ENCODE assay signal across 8 cellular contexts in genomic region chr22:38705235-38706100, GRCh38. TPM values are rescaled to one million over a fixed set of nuclear protein-coding genes. Genes with fewer than 3 reads are reported as not detected.
DNase-seq lines count a peak whose midpoint lies in the region; ATAC-seq and TF ChIP-seq lines count a peak whose summit lies in the region.

GTPBP1 (plus strand) TSS chr22:38705944; CDS start chr22:38705956, 12 bp downstream.

- intact Hi-C loops in left colon (cut with DNase I, micrococcal nuclease), result no loop called here

- H3K4me2 ChIP-seq in BLaER1, result peak within 1 kb of the TSS; percentile 99

- ATAC-seq in GM19328 (IDR thresholded peaks at IDR 0.05; ENCODE audit: unreplicated experiment) (peak; percentile 64), HG03520 (IDR thresholded peaks at IDR 0.05; ENCODE audit: unreplicated experiment) (peak; percentile 61), left colon (peak; percentile 73)

- H3K9ac ChIP-seq in BLaER1, result peak within 1 kb of the TSS; percentile 96

- H3K36me3 ChIP-seq in BLaER1, result peaks cover 12% of the 10 kb centered on the region

- H3K36me3 Mint-ChIP-seq in activated CD4-positive, alpha-beta T cell treated with anti-CD3 and anti-CD28 coated beads, Interleukin-2, amount 10 ng/mL, durations not matched to agents 7 days and 5 days (ENCODE audit: low read depth), result peaks cover 19% of the 10 kb centered on the region

- peak within 1 kb of the TSS; percentile 99 for H3K27ac Mint-ChIP-seq in activated CD4-positive, alpha-beta T cell treated with anti-CD3 and anti-CD28 coated beads, Interleukin-2, amount 10 ng/mL, durations not matched to agents 7 days and 5 days

- TF ChIP-seq CTCF in coronary artery (IDR thresholded peaks at IDR 0.05), result no peak

- H4K20me1 ChIP-seq in BLaER1, result peaks cover 46% of the 10 kb centered on the region

- no peaks in the 10 kb centered on the region for H3K9me3 Mint-ChIP-seq in activated CD4-positive, alpha-beta T cell treated with anti-CD3 and anti-CD28 coated beads, Interleukin-2, amount 10 ng/mL, durations not matched to agents 7 days and 5 days

- peak within 1 kb of the TSS; percentile 95 for H3K27ac ChIP-seq in BLaER1
- peak within 1 kb of the TSS; percentile 90 to 97 for H3K27ac ChIP-seq in coronary artery

- H3K27me3 ChIP-seq in BLaER1, result no peaks in the 10 kb centered on the region; the same call in 1 of the 2 replicates

- peaks cover 53% of the 10 kb centered on the region for H3K4me1 Mint-ChIP-seq in activated CD4-positive, alpha-beta T cell treated with anti-CD3 and anti-CD28 coated beads, Interleukin-2, amount 10 ng/mL, durations not matched to agents 7 days and 5 days

- DNase-seq in NCI-H69 (lab: John Stamatoyannopoulos, UW) (peak; percentile 100), coronary artery (ENCODE audit: low spot score) (peak; percentile 100), left colon (peak; percentile 98 to 99)
- DNase-seq in activated CD4-positive, alpha-beta T cell treated with anti-CD3 and anti-CD28 coated beads, Interleukin-2, amount 10 ng/mL, durations not matched to agents 7 days and 5 days, result peak; percentile 100
- DNase-seq in stimulated activated CD4-positive, alpha-beta T cell treated with anti-CD3 and anti-CD28 coated beads, Interleukin-1b, Interleukin-23, amount 100 ng/mL, for 48 hours, result peak; percentile 99

- peak within 1 kb of the TSS; percentile 94 for H3K4me3 ChIP-seq in BLaER1
- peak within 1 kb of the TSS; percentile 98 for H3K4me3 ChIP-seq in coronary artery

- POLR2A ChIA-PET in activated CD4-positive, alpha-beta T cell treated with anti-CD3 and anti-CD28 coated beads, Interleukin-2, amount 10 ng/mL, durations not matched to agents 7 days and 5 days (lab: Charles Lee), result interaction anchor here (0.6 to 1.5 kb wide), 2 partner anchors 28 to 225 kb away, joined by 3 to 5 read pairs; no protein-coding TSS in a partner anchor

- CTCF ChIA-PET in activated CD4-positive, alpha-beta T cell treated with anti-CD3 and anti-CD28 coated beads, Interleukin-2, amount 10 ng/mL, durations not matched to agents 7 days and 5 days (lab: Charles Lee), result interaction anchor here (0.9 to 2.7 kb wide), 8 partner anchors 9 to 64 kb away, joined by 3 to 8 read pairs (median 3); partner anchors contain the start of gene TOMM22

- H3K4me3 Mint-ChIP-seq in activated CD4-positive, alpha-beta T cell treated with anti-CD3 and anti-CD28 coated beads, Interleukin-2, amount 10 ng/mL, durations not matched to agents 7 days and 5 days, result peak within 1 kb of the TSS; percentile 80

- H3K4me1 ChIP-seq in BLaER1, result peaks cover 56% of the 10 kb centered on the region

- H3K9me3 ChIP-seq in BLaER1, result no peaks in the 10 kb centered on the region

- H3K27me3 Mint-ChIP-seq in activated CD4-positive, alpha-beta T cell treated with anti-CD3 and anti-CD28 coated beads, Interleukin-2, amount 10 ng/mL, durations not matched to agents 7 days and 5 days, result peaks cover 1% of the 10 kb centered on the region

RNA-seq across cellular contexts. Expression of gene GTPBP1, which starts in this region (rescaled TPM):
- 10 to 100 TPM; 68.5 to 77.1 TPM for total RNA-seq in activated CD4-positive, alpha-beta T cell treated with anti-CD3 and anti-CD28 coated beads, Interleukin-2, amount 10 ng/mL, durations not matched to agents 7 days and 5 days
- total RNA-seq in left colon, result 10 to 100 TPM; 66.6 to 72.6 TPM

Comparison
In these comparisons a context has a peak if more than half of its experiments do, and no peak if none do; other contexts are left out.
1. Peak in every context shown above with its lines: DNase-seq, ATAC-seq, H3K4me3 ChIP-seq and H3K27ac ChIP-seq.